In the genomic region with DNA sequence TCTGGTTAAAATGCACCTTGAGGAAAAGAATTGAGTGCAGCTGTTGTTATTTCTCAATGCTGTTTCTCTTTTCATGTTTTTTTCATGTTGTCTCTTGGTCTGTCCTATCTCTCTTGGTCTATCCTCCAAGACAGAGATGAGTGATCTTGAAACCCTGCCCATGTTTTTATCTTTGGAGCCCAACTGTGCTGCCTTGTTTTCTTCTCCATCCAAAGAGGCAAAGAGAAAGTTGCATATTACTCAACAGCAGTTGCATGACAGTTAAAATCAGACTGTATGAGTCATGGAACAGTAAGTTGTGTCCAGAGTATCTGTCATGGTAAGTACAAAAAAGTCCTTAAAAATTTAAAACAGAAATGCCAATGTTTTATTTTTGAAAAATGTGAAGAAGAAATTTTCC, we compare ENCODE assay signal across 11 cellular contexts. TPM values are rescaled to one million over a fixed set of nuclear protein-coding genes. Genes with fewer than 3 reads are reported as not detected.
DNase-seq lines count a peak whose midpoint lies in the region; ATAC-seq lines count a peak whose summit lies in the region.
"Had no signal": no experiment of that assay in that cellular context is flagged by ENCODE, and none has a peak within 500 bp of the region (broad histone marks: within the 10 kb centered on the region; RNA-seq: fewer than 3 reads in every experiment).

No MANE protein-coding gene starts in this region.

- no peak overlapping the region for H3K4me3 Mint-ChIP-seq in activated CD4-positive, alpha-beta T cell treated with anti-CD3 and anti-CD28 coated beads for 36 hours
- no peak overlapping the region for H3K4me3 Mint-ChIP-seq in stimulated activated effector memory CD8-positive, alpha-beta T cell treated with anti-CD3 and anti-CD28 coated beads, Interleukin-12 subunit alpha, Interleukin-12 subunit beta, amount 100 ng/mL, for 72 hours
- H3K4me3 Mint-ChIP-seq: B cell had no signal

- H3K36me3 Mint-ChIP-seq in activated CD4-positive, alpha-beta T cell treated with anti-CD3 and anti-CD28 coated beads for 36 hours (ENCODE audit: low read depth): no peaks in the 10 kb centered on the region
- H3K36me3 Mint-ChIP-seq in stimulated activated effector memory CD8-positive, alpha-beta T cell treated with anti-CD3 and anti-CD28 coated beads, Interleukin-12 subunit alpha, Interleukin-12 subunit beta, amount 100 ng/mL, for 72 hours: no peaks in the 10 kb centered on the region

- ATAC-seq in activated CD4-positive, alpha-beta T cell treated with anti-CD3 and anti-CD28 coated beads for 36 hours: peak; percentile 91
- peak; percentile 68 for ATAC-seq in HG03378 (IDR thresholded peaks at IDR 0.05; ENCODE audit: unreplicated experiment)
- peak; percentile 80 for ATAC-seq in stimulated activated effector memory CD8-positive, alpha-beta T cell treated with anti-CD3 and anti-CD28 coated beads, Interleukin-12 subunit alpha, Interleukin-12 subunit beta, amount 100 ng/mL, for 72 hours
- no peak for ATAC-seq in GM21737 (IDR thresholded peaks at IDR 0.05; ENCODE audit: unreplicated experiment)

- POLR2A ChIA-PET in activated CD4-positive, alpha-beta T cell treated with anti-CD3 and anti-CD28 coated beads for 36 hours (lab: Charles Lee): no interaction called here

- H3K27me3 Mint-ChIP-seq in activated CD4-positive, alpha-beta T cell treated with anti-CD3 and anti-CD28 coated beads for 36 hours: peaks cover 10% of the 10 kb centered on the region

- CTCF ChIA-PET in activated CD4-positive, alpha-beta T cell treated with anti-CD3 and anti-CD28 coated beads for 36 hours (lab: Charles Lee): interaction anchor here (0.9 kb wide), 1 partner anchor 17 kb away, joined by 4 read pairs; no protein-coding TSS in a partner anchor

- intact Hi-C loops in activated CD4-positive, alpha-beta T cell treated with anti-CD3 and anti-CD28 coated beads for 36 hours (cut with DNase I, micrococcal nuclease): no loop called here

- no peak overlapping the region for H3K27ac Mint-ChIP-seq in activated CD4-positive, alpha-beta T cell treated with anti-CD3 and anti-CD28 coated beads for 36 hours
- no peak overlapping the region for H3K27ac Mint-ChIP-seq in stimulated activated effector memory CD8-positive, alpha-beta T cell treated with anti-CD3 and anti-CD28 coated beads, Interleukin-12 subunit alpha, Interleukin-12 subunit beta, amount 100 ng/mL, for 72 hours
- H3K27ac Mint-ChIP-seq: B cell had no signal

- H3K4me1 Mint-ChIP-seq in activated CD4-positive, alpha-beta T cell treated with anti-CD3 and anti-CD28 coated beads for 36 hours: peaks cover 11% of the 10 kb centered on the region
- H3K4me1 Mint-ChIP-seq in stimulated activated effector memory CD8-positive, alpha-beta T cell treated with anti-CD3 and anti-CD28 coated beads, Interleukin-12 subunit alpha, Interleukin-12 subunit beta, amount 100 ng/mL, for 72 hours: peaks cover 11% of the 10 kb centered on the region

- no peak for DNase-seq in activated CD4-positive, alpha-beta T cell treated with anti-CD3 and anti-CD28 coated beads for 36 hours
- DNase-seq in activated CD4-positive, alpha-beta T cell treated with anti-CD3 and anti-CD28 coated beads for 48 hours: no peak
- DNase-seq in astrocyte of the hippocampus (ENCODE audit: low read depth, low spot score): peak; percentile 39
- no peak for DNase-seq in stimulated activated effector memory CD8-positive, alpha-beta T cell treated with anti-CD3 and anti-CD28 coated beads, Interleukin-12 subunit alpha, Interleukin-12 subunit beta, amount 100 ng/mL, for 72 hours (ENCODE audit: low spot score in 2 of 2)
- DNase-seq in stimulated activated CD4-positive, alpha-beta T cell treated with anti-CD3 and anti-CD28 coated beads, Interleukin-4, amount 100 ng/mL, for 4 hours: no peak
- DNase-seq in activated CD8-positive, alpha-beta memory T cell treated with anti-CD3 and anti-CD28 coated beads for 24 hours: no peak
- DNase-seq: GOT3, NCI-H510A had no signal

- H3K9me3 Mint-ChIP-seq in activated CD4-positive, alpha-beta T cell treated with anti-CD3 and anti-CD28 coated beads for 36 hours (ENCODE audit: low read depth): peaks cover 2% of the 10 kb centered on the region
- H3K9me3 Mint-ChIP-seq in stimulated activated effector memory CD8-positive, alpha-beta T cell treated with anti-CD3 and anti-CD28 coated beads, Interleukin-12 subunit alpha, Interleukin-12 subunit beta, amount 100 ng/mL, for 72 hours: no peaks in the 10 kb centered on the region

RNA-seq across cellular contexts. Expression of a gene that starts 26.2 kb away (rescaled TPM):
- under 1 TPM; 0.09 to 0.14 TPM for total RNA-seq in activated CD4-positive, alpha-beta T cell treated with anti-CD3 and anti-CD28 coated beads for 36 hours
